Comparison of ENCODE assay signal across 18 cellular contexts in genomic region chr2:36805635-36806224, GRCh38.
"Had no signal": no experiment of that assay in that cellular context is flagged by ENCODE, and none has a peak within 500 bp of the region (broad histone marks: within the 10 kb centered on the region; RNA-seq: fewer than 3 reads in every experiment).

No MANE protein-coding gene starts in this region.

- H3K4me1 Mint-ChIP-seq: activated B cell treated with CpG ODN at 0.5 μM for 24 hours; activated naive CD8-positive, alpha-beta T cell treated with anti-CD3 and anti-CD28 coated beads, Interleukin-2, amount 10 ng/mL, durations not matched to agents 7 days and 5 days; mesothelial cell of epicardium; stimulated activated naive CD8-positive, alpha-beta T cell treated with anti-CD3 and anti-CD28 coated beads, Interleukin-15, amount 100 ng/mL, for 72 hours had no signal

- H3K27ac Mint-ChIP-seq: activated B cell treated with CpG ODN at 0.5 μM for 24 hours; activated naive CD8-positive, alpha-beta T cell treated with anti-CD3 and anti-CD28 coated beads, Interleukin-2, amount 10 ng/mL, durations not matched to agents 7 days and 5 days; mesothelial cell of epicardium; stimulated activated naive CD8-positive, alpha-beta T cell treated with anti-CD3 and anti-CD28 coated beads, Interleukin-15, amount 100 ng/mL, for 72 hours had no signal

- H3K4me3 Mint-ChIP-seq: activated B cell treated with CpG ODN at 0.5 μM for 24 hours; activated naive CD8-positive, alpha-beta T cell treated with anti-CD3 and anti-CD28 coated beads, Interleukin-2, amount 10 ng/mL, durations not matched to agents 7 days and 5 days; activated T-cell treated with anti-CD3 and anti-CD28 coated beads, Interleukin-2, amount 50 U/mL, for 4 hours; mesothelial cell of epicardium; stimulated activated naive CD8-positive, alpha-beta T cell treated with anti-CD3 and anti-CD28 coated beads, Interleukin-15, amount 100 ng/mL, for 72 hours had no signal

- H3K79me2 ChIP-seq: parathyroid adenoma had no signal

- H3K4me3 ChIP-seq: esophagus squamous epithelium, lower lobe of right lung, testis, upper lobe of right lung had no signal

- H3K9ac ChIP-seq: parathyroid adenoma had no signal

- H3K27ac ChIP-seq: esophagus squamous epithelium, lower lobe of right lung, parathyroid adenoma, testis, upper lobe of right lung had no signal

- H3K36me3 Mint-ChIP-seq: activated naive CD8-positive, alpha-beta T cell treated with anti-CD3 and anti-CD28 coated beads, Interleukin-2, amount 10 ng/mL, durations not matched to agents 7 days and 5 days; mesothelial cell of epicardium had no signal

- H3K9me3 Mint-ChIP-seq: activated B cell treated with CpG ODN at 0.5 μM for 24 hours; activated T-cell treated with anti-CD3 and anti-CD28 coated beads, Interleukin-2, amount 50 U/mL, for 4 hours; stimulated activated naive CD8-positive, alpha-beta T cell treated with anti-CD3 and anti-CD28 coated beads, Interleukin-15, amount 100 ng/mL, for 72 hours had no signal

- DNase-seq: activated B cell treated with CpG ODN at 0.5 μM for 24 hours; activated CD4-positive, alpha-beta T cell treated with anti-CD3 and anti-CD28 coated beads, Interleukin-2, amount 50 U/mL, for 4 hours; activated gamma-delta T cell treated with Interleukin-2 at 50 U/mL for 16 hours; activated naive CD8-positive, alpha-beta T cell treated with anti-CD3 and anti-CD28 coated beads, Interleukin-2, amount 10 ng/mL, durations not matched to agents 7 days and 5 days; activated T-cell treated with anti-CD3 and anti-CD28 coated beads, Interleukin-2, amount 50 U/mL, for 4 hours; anterior cingulate cortex; dermis blood vessel endothelial cell; esophagus squamous epithelium; foreskin fibroblast; left cardiac atrium; lower lobe of right lung; stimulated activated CD4-positive, alpha-beta T cell treated with anti-CD3 and anti-CD28 coated beads, Interleukin-4, amount 100 ng/mL, for 1 hour; stimulated activated CD8-positive, alpha-beta memory T cell treated with anti-CD3 and anti-CD28 coated beads, Interleukin-4, amount 100 ng/mL, for 48 hours; stimulated activated naive CD8-positive, alpha-beta T cell treated with anti-CD3 and anti-CD28 coated beads, Interleukin-15, amount 100 ng/mL, for 72 hours; testis; upper lobe of right lung had no signal

- H3K9me3 ChIP-seq: esophagus squamous epithelium, lower lobe of right lung, testis, upper lobe of right lung had no signal

- H3K27me3 ChIP-seq: esophagus squamous epithelium, testis, upper lobe of right lung had no signal

- H3K4me1 ChIP-seq: esophagus squamous epithelium, lower lobe of right lung, parathyroid adenoma, testis, upper lobe of right lung had no signal

- ATAC-seq: activated T-cell treated with anti-CD3 and anti-CD28 coated beads, Interleukin-2, amount 50 U/mL, for 4 hours; left cardiac atrium; lower lobe of right lung; stimulated activated naive CD8-positive, alpha-beta T cell treated with anti-CD3 and anti-CD28 coated beads, Interleukin-15, amount 100 ng/mL, for 72 hours; upper lobe of right lung had no signal

- H3K36me3 ChIP-seq: lower lobe of right lung, upper lobe of right lung had no signal

- H2AFZ ChIP-seq: parathyroid adenoma had no signal
